2 cellular contexts compared by ENCODE assay signal in the genomic region with DNA sequence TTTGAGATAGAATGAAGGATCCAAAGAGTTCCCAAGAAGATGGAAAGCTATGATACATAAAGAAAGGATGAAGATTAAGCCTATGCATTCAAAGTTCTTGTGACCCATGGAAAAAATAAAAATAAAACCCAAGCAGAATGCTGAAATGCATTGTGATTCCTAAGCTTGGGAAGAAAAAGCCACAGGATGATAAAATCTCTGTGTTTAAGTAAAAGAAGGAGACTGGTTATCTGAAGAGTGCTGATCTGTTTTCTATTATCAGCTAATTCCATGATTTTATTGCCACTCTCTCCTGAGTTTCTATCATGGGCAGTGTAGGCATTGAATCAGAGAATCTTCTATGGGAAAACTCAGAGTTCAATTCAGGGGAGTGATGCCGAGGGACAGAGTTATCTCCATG.
TF ChIP-seq lines count a peak whose summit lies in the region.

No MANE protein-coding gene starts in this region.

TF ChIP-seq in SK-N-SH, 30 proteins besides CTCF, POLR2A, EP300 and RAD21 (continued from another document):
- TF ChIP-seq SIN3A (IDR thresholded peaks at IDR 0.05; ENCODE audit: borderline replicate concordance, low read depth, low read length) (no peak), CHD2 (IDR thresholded peaks at IDR 0.05; ENCODE audit: low read length, partially characterized antibody) (no peak), NFIC (IDR thresholded peaks at IDR 0.05; ENCODE audit: borderline replicate concordance) (no peak), REST (IDR thresholded peaks at IDR 0.05; ENCODE audit: low read depth, low read length) (no peak), FOSL2 (IDR thresholded peaks at IDR 0.05; ENCODE audit: borderline replicate concordance, low read depth) (no peak), FOXM1 (IDR thresholded peaks at IDR 0.05; ENCODE audit: low read depth) (no peak), GABPA (IDR thresholded peaks at IDR 0.05; ENCODE audit: low read depth) (no peak), USF1 (IDR thresholded peaks at IDR 0.05; ENCODE audit: borderline replicate concordance, low read depth) (no peak), SMC3 (IDR thresholded peaks at IDR 0.05; ENCODE audit: low read depth, low read length) (no peak), RCOR1 (IDR thresholded peaks at IDR 0.05; ENCODE audit: low read length) (peak; percentile 57; the same call in 1 of the 2 replicates), GATA2 (CRISPR knock-in tag; IDR thresholded peaks at IDR 0.05) (peak; percentile 52; the same call in 1 of the 2 replicates), ZBTB33 (IDR thresholded peaks at IDR 0.05; ENCODE audit: borderline replicate concordance, low read depth) (no peak)
- TF ChIP-seq, protein P1, sequence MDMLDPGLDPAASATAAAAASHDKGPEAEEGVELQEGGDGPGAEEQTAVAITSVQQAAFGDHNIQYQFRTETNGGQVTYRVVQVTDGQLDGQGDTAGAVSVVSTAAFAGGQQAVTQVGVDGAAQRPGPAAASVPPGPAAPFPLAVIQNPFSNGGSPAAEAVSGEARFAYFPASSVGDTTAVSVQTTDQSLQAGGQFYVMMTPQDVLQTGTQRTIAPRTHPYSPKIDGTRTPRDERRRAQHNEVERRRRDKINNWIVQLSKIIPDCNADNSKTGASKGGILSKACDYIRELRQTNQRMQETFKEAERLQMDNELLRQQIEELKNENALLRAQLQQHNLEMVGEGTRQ (IDR thresholded peaks at IDR 0.05; ENCODE audit: borderline replicate concordance, low read depth, low read length): no peak
- TF ChIP-seq, protein P2, sequence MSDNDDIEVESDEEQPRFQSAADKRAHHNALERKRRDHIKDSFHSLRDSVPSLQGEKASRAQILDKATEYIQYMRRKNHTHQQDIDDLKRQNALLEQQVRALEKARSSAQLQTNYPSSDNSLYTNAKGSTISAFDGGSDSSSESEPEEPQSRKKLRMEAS (IDR thresholded peaks at IDR 0.05; ENCODE audit: low read depth): no peak

TF ChIP-seq in SK-N-SH treated with all-trans-retinoic acid at 6 μM for 48 hours, 23 proteins besides CTCF, POLR2A, EP300 and RAD21 (continued from another document):
- TF ChIP-seq TSHZ2 (CRISPR knock-in tag; IDR thresholded peaks at IDR 0.05) (peak; percentile 43; the same call in 1 of the 2 replicates), ISL1 (CRISPR knock-in tag; IDR thresholded peaks at IDR 0.05) (peak; percentile 25; the same call in 1 of the 2 replicates), GLIS3 (CRISPR knock-in tag; IDR thresholded peaks at IDR 0.05) (no peak)
